Comparison of ENCODE assay signal across 8 cellular contexts in genomic region chr17:81513669-81514484, GRCh38. TPM values are rescaled to one million over a fixed set of nuclear protein-coding genes. Genes with fewer than 3 reads are reported as not detected.
DNase-seq lines count a peak whose midpoint lies in the region; ATAC-seq and TF ChIP-seq lines count a peak whose summit lies in the region.

No MANE protein-coding gene starts in this region.

- no peak for DNase-seq in GM10266 (ENCODE audit: extremely low spot score)
- DNase-seq in NCI-H345 (lab: John Stamatoyannopoulos, UW): peak; percentile 77
- DNase-seq in activated naive CD4-positive, alpha-beta T cell treated with anti-CD3 and anti-CD28 coated beads for 36 hours: peak; percentile 58
- DNase-seq in foreskin fibroblast: peak; percentile 74 to 91
- peak; percentile 78 for DNase-seq in nephron progenitor cell
- DNase-seq in aorta: peak; percentile 81 to 91

- intact Hi-C loops in activated naive CD4-positive, alpha-beta T cell treated with anti-CD3 and anti-CD28 coated beads for 36 hours (cut with micrococcal nuclease): loop anchor here (2.0 to 10.0 kb wide), 5 partner anchors 153 to 511 kb away; partner anchors contain the start of genes ARHGDIA, CCDC137, CENPX and LRRC45
- intact Hi-C loops in aorta (cut with DNase I): no loop called here

- H3K4me3 Mint-ChIP-seq in activated naive CD4-positive, alpha-beta T cell treated with anti-CD3 and anti-CD28 coated beads for 36 hours: peak overlapping the region; percentile 81
- peak overlapping the region; percentile 80 for H3K4me3 Mint-ChIP-seq in nephron progenitor cell

- ATAC-seq in aorta (ENCODE audit: low FRiP score) (peak; percentile 51), HG03442 (IDR thresholded peaks at IDR 0.05; ENCODE audit: unreplicated experiment) (no peak)

- H3K36me3 ChIP-seq in aorta (ENCODE audit: control insufficient read depth in 1 of 2, insufficient read depth in 2 of 2, low read length in 1 of 2): peaks cover 0 to 18% of the 10 kb centered on the region in 2 donors

- peaks cover 32% of the 10 kb centered on the region for H3K4me1 Mint-ChIP-seq in activated naive CD4-positive, alpha-beta T cell treated with anti-CD3 and anti-CD28 coated beads for 36 hours (ENCODE audit: low read depth)
- peaks cover 60% of the 10 kb centered on the region for H3K4me1 Mint-ChIP-seq in nephron progenitor cell

- H3K27ac Mint-ChIP-seq in activated naive CD4-positive, alpha-beta T cell treated with anti-CD3 and anti-CD28 coated beads for 36 hours: peak overlapping the region; percentile 92
- H3K27ac Mint-ChIP-seq in nephron progenitor cell: peak overlapping the region; percentile 83

- H3K27ac ChIP-seq in 22Rv1 (peak overlapping the region; percentile 100), aorta (ENCODE audit: low read depth in 1 of 2, low read length in 2 of 2) (peak overlapping the region; percentile 97 to 100)

- H3K36me3 Mint-ChIP-seq in activated naive CD4-positive, alpha-beta T cell treated with anti-CD3 and anti-CD28 coated beads for 36 hours (ENCODE audit: low read depth): peaks cover 34% of the 10 kb centered on the region
- H3K36me3 Mint-ChIP-seq in nephron progenitor cell (ENCODE audit: low read depth): peaks cover 31% of the 10 kb centered on the region

- peak overlapping the region; percentile 54 to 61 for H3K4me3 ChIP-seq in foreskin fibroblast (ENCODE audit: low read depth in 1 of 2, low read length in 2 of 2)
- H3K4me3 ChIP-seq in aorta (ENCODE audit: low read length in 2 of 2): peak overlapping the region; percentile 72 to 93

- H3K27me3 Mint-ChIP-seq in activated naive CD4-positive, alpha-beta T cell treated with anti-CD3 and anti-CD28 coated beads for 36 hours (ENCODE audit: low read depth): no peaks in the 10 kb centered on the region
- H3K27me3 Mint-ChIP-seq in nephron progenitor cell (ENCODE audit: low read depth, poor library complexity): peaks cover 12% of the 10 kb centered on the region

- H3K4me1 ChIP-seq in aorta (ENCODE audit: control insufficient read depth in 1 of 2, insufficient read depth in 2 of 2, low read length in 2 of 2): peaks cover 0 to 1% of the 10 kb centered on the region in 2 donors

- CTCF ChIA-PET in activated naive CD4-positive, alpha-beta T cell treated with anti-CD3 and anti-CD28 coated beads for 36 hours (lab: Charles Lee): interaction anchor here (0.7 to 1.3 kb wide), 3 partner anchors 29 to 37 kb away, joined by 3 to 5 read pairs (median 3); no protein-coding TSS in a partner anchor

- H3K9me3 ChIP-seq in aorta (ENCODE audit: control insufficient read depth, low read length): no peaks in the 10 kb centered on the region

- no peaks in the 10 kb centered on the region for H3K9me3 Mint-ChIP-seq in activated naive CD4-positive, alpha-beta T cell treated with anti-CD3 and anti-CD28 coated beads for 36 hours
- peaks cover 10% of the 10 kb centered on the region for H3K9me3 Mint-ChIP-seq in nephron progenitor cell

- whole genome bisulfite sequencing in aorta, 2 donors: 0 to 1% methylated on average over 55 to 70 of the region's 70 CpGs

- 0 out of 2 replicates have a peak, but pooled peaks have one; percentile 9 for TF ChIP-seq CTCF in 22Rv1 (IDR thresholded peaks at IDR 0.05)
- peak; percentile 0 for TF ChIP-seq CTCF in GM10266 (IDR thresholded peaks at IDR 0.05; ENCODE audit: control insufficient read depth, insufficient read depth, low read depth, missing control alignments)
- TF ChIP-seq CTCF in foreskin fibroblast (IDR thresholded peaks at IDR 0.05; ENCODE audit: low read depth, low read length): no peak
- TF ChIP-seq CTCF in nephron progenitor cell (IDR thresholded peaks at IDR 0.05): no peak

- peaks cover 0 to 2% of the 10 kb centered on the region in 2 donors for H3K27me3 ChIP-seq in aorta (ENCODE audit: control insufficient read depth in 1 of 2, insufficient read depth in 2 of 2, low read length in 1 of 2)

RNA-seq across cellular contexts. Expression of gene ACTG1, which starts 1.3 kb away (rescaled TPM):
- 1,000 to 10,000 TPM; 2,881 to 2,925 TPM for total RNA-seq in activated naive CD4-positive, alpha-beta T cell treated with anti-CD3 and anti-CD28 coated beads for 36 hours
- total RNA-seq in aorta: 1,000 to 10,000 TPM; 2,309 to 2,547 TPM
- polyA plus RNA-seq in aorta: 1,000 to 10,000 TPM; 1,438 to 2,310 TPM

RNA-seq across cellular contexts. Expression of gene FSCN2, which starts 14.3 kb away (rescaled TPM):
- total RNA-seq in activated naive CD4-positive, alpha-beta T cell treated with anti-CD3 and anti-CD28 coated beads for 36 hours: not detected
- total RNA-seq in aorta: 1 to 10 TPM; 3.0 to 3.1 TPM
- polyA plus RNA-seq in aorta: 1 to 10 TPM; 1.0 to 1.3 TPM

RNA-seq across cellular contexts. Expression of gene FAAP100, which starts 38.3 kb away (rescaled TPM):
- total RNA-seq in activated naive CD4-positive, alpha-beta T cell treated with anti-CD3 and anti-CD28 coated beads for 36 hours: 10 to 100 TPM; 25.3 to 27.1 TPM
- total RNA-seq in aorta: 10 to 100 TPM; 20.9 to 32.2 TPM
- polyA plus RNA-seq in aorta: 10 to 100 TPM in 1 of 2 donors, 1 to 10 TPM in 1; 8.8 to 48.4 TPM

Comparison
In these comparisons a context has a peak if more than half of its experiments do, and no peak if none do; other contexts are left out.
1. CTCF ChIP-seq: peak in 22Rv1 (single experiment) and GM10266 (single experiment); none in foreskin fibroblast (single experiment) and nephron progenitor cell (single experiment).